In genomic region chr2:33275689-33276444, GRCh38 we compare ENCODE assay signal across 1 cellular context.
TF ChIP-seq lines count a peak whose summit lies in the region.

No MANE protein-coding gene starts in this region.

TF ChIP-seq in HepG2, 621 proteins besides CTCF, POLR2A, EP300 and RAD21 (continued from another document and continues in another):
- TF ChIP-seq ZHX1 (CRISPR knock-in tag; IDR thresholded peaks at IDR 0.05; ENCODE audit: low read depth) (no peak), SNAI1 (CRISPR knock-in tag; IDR thresholded peaks at IDR 0.05; ENCODE audit: borderline replicate concordance) (no peak), TRIM24 (CRISPR knock-in tag; IDR thresholded peaks at IDR 0.05) (0 out of 2 replicates have a peak, but pooled peaks have one; percentile 6), ZGPAT (CRISPR knock-in tag; IDR thresholded peaks at IDR 0.05) (peak; percentile 39; the same call in 1 of the 2 replicates), HOXA9 (CRISPR knock-in tag; IDR thresholded peaks at IDR 0.05; ENCODE audit: borderline replicate concordance) (no peak), ZNF761 (CRISPR knock-in tag; conservative IDR thresholded peaks at IDR 0.05) (no peak), ZNF878 (CRISPR knock-in tag; IDR thresholded peaks at IDR 0.05) (no peak; the same call in 1 of the 2 replicates), CCAR2 (optimal IDR thresholded peaks at IDR 0.05; ENCODE audit: low read depth, low read length) (no peak), NR2F6 (IDR thresholded peaks at IDR 0.05) (no peak), NR2F6 (CRISPR knock-in tag; IDR thresholded peaks at IDR 0.05) (no peak), ZNF136 (CRISPR knock-in tag; IDR thresholded peaks at IDR 0.05; ENCODE audit: low read depth) (no peak), EEA1 (CRISPR knock-in tag; IDR thresholded peaks at IDR 0.05; ENCODE audit: borderline replicate concordance) (no peak), EED (CRISPR knock-in tag; IDR thresholded peaks at IDR 0.05) (no peak), ZNF562 (CRISPR knock-in tag; IDR thresholded peaks at IDR 0.05; ENCODE audit: borderline replicate concordance) (no peak), ZNF550 (CRISPR knock-in tag; IDR thresholded peaks at IDR 0.05; ENCODE audit: borderline replicate concordance) (no peak), ZNF362 (CRISPR knock-in tag; IDR thresholded peaks at IDR 0.05; ENCODE audit: borderline replicate concordance) (no peak), ZNF24 (IDR thresholded peaks at IDR 0.05) (no peak), ZNF264 (CRISPR knock-in tag; IDR thresholded peaks at IDR 0.05) (no peak), PHB2 (IDR thresholded peaks at IDR 0.05; ENCODE audit: partially characterized antibody) (no peak), ZNF292 (CRISPR knock-in tag; IDR thresholded peaks at IDR 0.05; ENCODE audit: borderline replicate concordance, low read depth) (no peak), ZBTB4 (CRISPR knock-in tag; IDR thresholded peaks at IDR 0.05; ENCODE audit: borderline replicate concordance) (no peak), ZEB1 (IDR thresholded peaks at IDR 0.05; ENCODE audit: insufficient replicate concordance, low read depth) (no peak), NFE2L1 (CRISPR knock-in tag; IDR thresholded peaks at IDR 0.05; ENCODE audit: borderline replicate concordance) (no peak), TCF12 (IDR thresholded peaks at IDR 0.05) (no peak), TCF12 (CRISPR knock-in tag; IDR thresholded peaks at IDR 0.05) (no peak), MXI1 (IDR thresholded peaks at IDR 0.05; ENCODE audit: borderline replicate concordance, low read depth, low read length) (no peak; the same call in 2 of the 3 replicates), ZNF501 (CRISPR knock-in tag; IDR thresholded peaks at IDR 0.05) (peak; percentile 53; the same call in 1 of the 2 replicates), SMAD9 (CRISPR knock-in tag; IDR thresholded peaks at IDR 0.05) (no peak), ZNF720 (CRISPR knock-in tag; IDR thresholded peaks at IDR 0.05) (no peak), ZNF180 (CRISPR knock-in tag; IDR thresholded peaks at IDR 0.05; ENCODE audit: borderline replicate concordance, low read depth) (no peak), PHF5A (CRISPR knock-in tag; IDR thresholded peaks at IDR 0.05; ENCODE audit: low read depth, unreplicated experiment) (no peak), NR3C1 (CRISPR knock-in tag; IDR thresholded peaks at IDR 0.05) (no peak), ATF4 (CRISPR knock-in tag; IDR thresholded peaks at IDR 0.05) (peak in 1 of 2 experiments; percentile 58; a peak in 2 of 4 replicates), HNRNPUL1 (IDR thresholded peaks at IDR 0.05; ENCODE audit: low read depth, low read length) (no peak), KDM4B (CRISPR knock-in tag; IDR thresholded peaks at IDR 0.05) (no peak), ZNF253 (CRISPR knock-in tag; IDR thresholded peaks at IDR 0.05; ENCODE audit: borderline replicate concordance) (no peak), ZNF484 (CRISPR knock-in tag; IDR thresholded peaks at IDR 0.05; ENCODE audit: borderline replicate concordance, low read depth) (no peak), PREB (CRISPR knock-in tag; IDR thresholded peaks at IDR 0.05) (no peak), ZNF460 (CRISPR knock-in tag; IDR thresholded peaks at IDR 0.05; ENCODE audit: borderline replicate concordance) (no peak), HINFP (CRISPR knock-in tag; IDR thresholded peaks at IDR 0.05; ENCODE audit: low read depth) (no peak), ATF7 (IDR thresholded peaks at IDR 0.05) (peak; percentile 40; the same call in 1 of the 2 replicates), ATF7 (CRISPR knock-in tag; IDR thresholded peaks at IDR 0.05) (0 out of 2 replicates have a peak, but pooled peaks have one; percentile 28), KLF13 (CRISPR knock-in tag; IDR thresholded peaks at IDR 0.05) (no peak), LBX2 (CRISPR knock-in tag; IDR thresholded peaks at IDR 0.05; ENCODE audit: borderline replicate concordance) (no peak)
- TF ChIP-seq, protein P1, sequence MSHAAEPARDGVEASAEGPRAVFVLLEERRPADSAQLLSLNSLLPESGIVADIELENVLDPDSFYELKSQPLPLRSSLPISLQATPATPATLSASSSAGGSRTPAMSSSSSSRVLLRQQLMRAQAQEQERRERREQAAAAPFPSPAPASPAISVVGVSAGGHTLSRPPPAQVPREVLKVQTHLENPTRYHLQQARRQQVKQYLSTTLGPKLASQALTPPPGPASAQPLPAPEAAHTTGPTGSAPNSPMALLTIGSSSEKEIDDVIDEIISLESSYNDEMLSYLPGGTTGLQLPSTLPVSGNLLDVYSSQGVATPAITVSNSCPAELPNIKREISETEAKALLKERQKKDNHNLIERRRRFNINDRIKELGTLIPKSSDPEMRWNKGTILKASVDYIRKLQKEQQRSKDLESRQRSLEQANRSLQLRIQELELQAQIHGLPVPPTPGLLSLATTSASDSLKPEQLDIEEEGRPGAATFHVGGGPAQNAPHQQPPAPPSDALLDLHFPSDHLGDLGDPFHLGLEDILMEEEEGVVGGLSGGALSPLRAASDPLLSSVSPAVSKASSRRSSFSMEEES (CRISPR knock-in tag; IDR thresholded peaks at IDR 0.05) = peak; percentile 95
- TF ChIP-seq, protein P2, sequence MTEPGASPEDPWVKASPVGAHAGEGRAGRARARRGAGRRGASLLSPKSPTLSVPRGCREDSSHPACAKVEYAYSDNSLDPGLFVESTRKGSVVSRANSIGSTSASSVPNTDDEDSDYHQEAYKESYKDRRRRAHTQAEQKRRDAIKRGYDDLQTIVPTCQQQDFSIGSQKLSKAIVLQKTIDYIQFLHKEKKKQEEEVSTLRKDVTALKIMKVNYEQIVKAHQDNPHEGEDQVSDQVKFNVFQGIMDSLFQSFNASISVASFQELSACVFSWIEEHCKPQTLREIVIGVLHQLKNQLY (CRISPR knock-in tag; IDR thresholded peaks at IDR 0.05) = no peak
- TF ChIP-seq, protein P3, sequence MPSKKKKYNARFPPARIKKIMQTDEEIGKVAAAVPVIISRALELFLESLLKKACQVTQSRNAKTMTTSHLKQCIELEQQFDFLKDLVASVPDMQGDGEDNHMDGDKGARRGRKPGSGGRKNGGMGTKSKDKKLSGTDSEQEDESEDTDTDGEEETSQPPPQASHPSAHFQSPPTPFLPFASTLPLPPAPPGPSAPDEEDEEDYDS (CRISPR knock-in tag; IDR thresholded peaks at IDR 0.05) = no peak
- TF ChIP-seq, protein P4, sequence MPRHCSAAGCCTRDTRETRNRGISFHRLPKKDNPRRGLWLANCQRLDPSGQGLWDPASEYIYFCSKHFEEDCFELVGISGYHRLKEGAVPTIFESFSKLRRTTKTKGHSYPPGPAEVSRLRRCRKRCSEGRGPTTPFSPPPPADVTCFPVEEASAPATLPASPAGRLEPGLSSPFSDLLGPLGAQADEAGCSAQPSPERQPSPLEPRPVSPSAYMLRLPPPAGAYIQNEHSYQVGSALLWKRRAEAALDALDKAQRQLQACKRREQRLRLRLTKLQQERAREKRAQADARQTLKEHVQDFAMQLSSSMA (CRISPR knock-in tag; IDR thresholded peaks at IDR 0.05) = no peak
- TF ChIP-seq, protein P5, sequence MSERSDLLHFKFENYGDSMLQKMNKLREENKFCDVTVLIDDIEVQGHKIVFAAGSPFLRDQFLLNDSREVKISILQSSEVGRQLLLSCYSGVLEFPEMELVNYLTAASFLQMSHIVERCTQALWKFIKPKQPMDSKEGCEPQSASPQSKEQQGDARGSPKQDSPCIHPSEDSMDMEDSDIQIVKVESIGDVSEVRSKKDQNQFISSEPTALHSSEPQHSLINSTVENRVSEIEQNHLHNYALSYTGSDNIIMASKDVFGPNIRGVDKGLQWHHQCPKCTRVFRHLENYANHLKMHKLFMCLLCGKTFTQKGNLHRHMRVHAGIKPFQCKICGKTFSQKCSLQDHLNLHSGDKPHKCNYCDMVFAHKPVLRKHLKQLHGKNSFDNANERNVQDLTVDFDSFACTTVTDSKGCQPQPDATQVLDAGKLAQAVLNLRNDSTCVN (CRISPR knock-in tag; IDR thresholded peaks at IDR 0.05; ENCODE audit: borderline replicate concordance) = no peak
